Comparison of ENCODE assay signal across 1 cellular context in genomic region chr22:22997262-22997898, GRCh38.
TF ChIP-seq lines count a peak whose summit lies in the region.

No MANE protein-coding gene starts in this region.

TF ChIP-seq in K562, 482 proteins besides CTCF, POLR2A, EP300 and RAD21 (continued from another document):
- TF ChIP-seq MNT (conservative IDR thresholded peaks at IDR 0.05) (peak in 1 of 2 experiments; percentile 31; a peak in 1 of 4 replicates), KDM1A (IDR thresholded peaks at IDR 0.05) (0 out of 4 replicates have a peak, but pooled peaks of 1 of the 2 experiments have one; percentile 4), FOXK1 (CRISPR knock-in tag; IDR thresholded peaks at IDR 0.05; ENCODE audit: borderline replicate concordance) (no peak), CBX5 (IDR thresholded peaks at IDR 0.05; ENCODE audit: borderline replicate concordance, low read depth) (peak; percentile 78), GABPA (tag; conservative IDR thresholded peaks at IDR 0.05; ENCODE audit: low read depth) (0 out of 2 replicates have a peak, but pooled peaks have one; percentile 4), MAZ (CRISPR knock-in tag; conservative IDR thresholded peaks at IDR 0.05 in 1 of 2, IDR thresholded peaks at IDR 0.05 in 1 of 2) (0 out of 4 replicates have a peak, but pooled peaks of 1 of the 2 experiments have one; percentile 4), RFX1 (IDR thresholded peaks at IDR 0.05) (peak; percentile 14; the same call in 1 of the 2 replicates), MYBL2 (IDR thresholded peaks at IDR 0.05; ENCODE audit: low read depth) (peak; percentile 6; the same call in 1 of the 2 replicates), MYBL2 (CRISPR knock-in tag; IDR thresholded peaks at IDR 0.05; ENCODE audit: borderline replicate concordance) (no peak), GATAD2B (IDR thresholded peaks at IDR 0.05; ENCODE audit: borderline replicate concordance) (peak; percentile 67), CAMTA2 (CRISPR knock-in tag; conservative IDR thresholded peaks at IDR 0.05) (no peak), ZNF79 (CRISPR knock-in tag; IDR thresholded peaks at IDR 0.05; ENCODE audit: low read depth) (no peak), NFIC (IDR thresholded peaks at IDR 0.05) (peak; percentile 42; the same call in 1 of the 2 replicates), POLR2H (tag; IDR thresholded peaks at IDR 0.05; ENCODE audit: low read depth) (peak; percentile 61), TOE1 (IDR thresholded peaks at IDR 0.05; ENCODE audit: borderline replicate concordance) (peak; percentile 4; the same call in 1 of the 2 replicates), TOE1 (CRISPR knock-in tag; IDR thresholded peaks at IDR 0.05; ENCODE audit: borderline replicate concordance, low read depth) (no peak), NFE2 (IDR thresholded peaks at IDR 0.05; ENCODE audit: low read depth) (peak; percentile 24; the same call in 1 of the 2 replicates)
- TF ChIP-seq, protein P1, sequence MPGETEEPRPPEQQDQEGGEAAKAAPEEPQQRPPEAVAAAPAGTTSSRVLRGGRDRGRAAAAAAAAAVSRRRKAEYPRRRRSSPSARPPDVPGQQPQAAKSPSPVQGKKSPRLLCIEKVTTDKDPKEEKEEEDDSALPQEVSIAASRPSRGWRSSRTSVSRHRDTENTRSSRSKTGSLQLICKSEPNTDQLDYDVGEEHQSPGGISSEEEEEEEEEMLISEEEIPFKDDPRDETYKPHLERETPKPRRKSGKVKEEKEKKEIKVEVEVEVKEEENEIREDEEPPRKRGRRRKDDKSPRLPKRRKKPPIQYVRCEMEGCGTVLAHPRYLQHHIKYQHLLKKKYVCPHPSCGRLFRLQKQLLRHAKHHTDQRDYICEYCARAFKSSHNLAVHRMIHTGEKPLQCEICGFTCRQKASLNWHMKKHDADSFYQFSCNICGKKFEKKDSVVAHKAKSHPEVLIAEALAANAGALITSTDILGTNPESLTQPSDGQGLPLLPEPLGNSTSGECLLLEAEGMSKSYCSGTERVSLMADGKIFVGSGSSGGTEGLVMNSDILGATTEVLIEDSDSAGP (CRISPR knock-in tag; IDR thresholded peaks at IDR 0.05): no peak
- TF ChIP-seq, protein P2, sequence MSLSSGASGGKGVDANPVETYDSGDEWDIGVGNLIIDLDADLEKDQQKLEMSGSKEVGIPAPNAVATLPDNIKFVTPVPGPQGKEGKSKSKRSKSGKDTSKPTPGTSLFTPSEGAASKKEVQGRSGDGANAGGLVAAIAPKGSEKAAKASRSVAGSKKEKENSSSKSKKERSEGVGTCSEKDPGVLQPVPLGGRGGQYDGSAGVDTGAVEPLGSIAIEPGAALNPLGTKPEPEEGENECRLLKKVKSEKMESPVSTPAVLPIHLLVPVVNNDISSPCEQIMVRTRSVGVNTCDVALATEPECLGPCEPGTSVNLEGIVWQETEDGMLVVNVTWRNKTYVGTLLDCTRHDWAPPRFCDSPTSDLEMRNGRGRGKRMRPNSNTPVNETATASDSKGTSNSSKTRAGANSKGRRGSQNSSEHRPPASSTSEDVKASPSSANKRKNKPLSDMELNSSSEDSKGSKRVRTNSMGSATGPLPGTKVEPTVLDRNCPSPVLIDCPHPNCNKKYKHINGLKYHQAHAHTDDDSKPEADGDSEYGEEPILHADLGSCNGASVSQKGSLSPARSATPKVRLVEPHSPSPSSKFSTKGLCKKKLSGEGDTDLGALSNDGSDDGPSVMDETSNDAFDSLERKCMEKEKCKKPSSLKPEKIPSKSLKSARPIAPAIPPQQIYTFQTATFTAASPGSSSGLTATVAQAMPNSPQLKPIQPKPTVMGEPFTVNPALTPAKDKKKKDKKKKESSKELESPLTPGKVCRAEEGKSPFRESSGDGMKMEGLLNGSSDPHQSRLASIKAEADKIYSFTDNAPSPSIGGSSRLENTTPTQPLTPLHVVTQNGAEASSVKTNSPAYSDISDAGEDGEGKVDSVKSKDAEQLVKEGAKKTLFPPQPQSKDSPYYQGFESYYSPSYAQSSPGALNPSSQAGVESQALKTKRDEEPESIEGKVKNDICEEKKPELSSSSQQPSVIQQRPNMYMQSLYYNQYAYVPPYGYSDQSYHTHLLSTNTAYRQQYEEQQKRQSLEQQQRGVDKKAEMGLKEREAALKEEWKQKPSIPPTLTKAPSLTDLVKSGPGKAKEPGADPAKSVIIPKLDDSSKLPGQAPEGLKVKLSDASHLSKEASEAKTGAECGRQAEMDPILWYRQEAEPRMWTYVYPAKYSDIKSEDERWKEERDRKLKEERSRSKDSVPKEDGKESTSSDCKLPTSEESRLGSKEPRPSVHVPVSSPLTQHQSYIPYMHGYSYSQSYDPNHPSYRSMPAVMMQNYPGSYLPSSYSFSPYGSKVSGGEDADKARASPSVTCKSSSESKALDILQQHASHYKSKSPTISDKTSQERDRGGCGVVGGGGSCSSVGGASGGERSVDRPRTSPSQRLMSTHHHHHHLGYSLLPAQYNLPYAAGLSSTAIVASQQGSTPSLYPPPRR (CRISPR knock-in tag; IDR thresholded peaks at IDR 0.05; ENCODE audit: borderline replicate concordance): 0 out of 2 replicates have a peak, but pooled peaks have one; percentile 41
